ENCODE assay signal across 8 cellular contexts in the genomic region with DNA sequence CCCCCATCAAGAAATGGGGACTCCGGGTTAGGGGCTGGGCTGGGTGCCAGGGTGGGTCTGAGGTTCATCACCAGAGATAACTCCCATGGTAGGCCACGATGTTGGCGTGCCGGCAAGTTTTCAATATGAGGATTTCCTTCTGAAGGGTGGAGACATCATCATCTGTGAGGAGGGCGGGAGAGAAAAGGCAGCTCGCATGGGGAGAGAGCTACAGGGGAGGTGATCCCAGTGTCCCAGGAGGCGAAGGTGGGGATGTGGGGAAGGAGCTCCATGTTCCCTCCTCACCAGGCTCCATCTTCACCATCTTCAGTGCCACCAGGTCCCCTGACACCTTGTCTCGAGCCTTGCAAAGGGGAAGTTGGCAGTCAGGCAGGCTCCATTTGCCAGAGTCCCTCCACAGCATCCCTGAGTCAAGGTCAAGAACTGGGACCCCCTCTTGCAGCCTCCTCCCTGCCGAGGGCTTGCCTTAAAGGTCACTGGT. TPM values are rescaled to one million over a fixed set of nuclear protein-coding genes. Genes with fewer than 3 reads are reported as not detected.
DNase-seq lines count a peak whose midpoint lies in the region; ATAC-seq lines count a peak whose summit lies in the region.

No MANE protein-coding gene starts in this region.

- CTCF ChIA-PET in T-cell (lab: Charles Lee) = interaction anchor here in 1 of 2 donors (0.8 to 1.6 kb wide), 2 partner anchors 17 to 214 kb away, joined by 3 to 6 read pairs; a partner anchor contains a TSS

- H3K27me3 Mint-ChIP-seq in T-cell = no peaks in the 10 kb centered on the region
- H3K27me3 Mint-ChIP-seq in effector memory CD8-positive, alpha-beta T cell = no peaks in the 10 kb centered on the region

- peaks cover 38% of the 10 kb centered on the region for H3K36me3 Mint-ChIP-seq in T-cell
- peaks cover 69% of the 10 kb centered on the region for H3K36me3 Mint-ChIP-seq in effector memory CD8-positive, alpha-beta T cell (ENCODE audit: insufficient read depth)

- peak overlapping the region; percentile 96 to 98 (median 98) for H3K4me3 Mint-ChIP-seq in T-cell
- peak overlapping the region; percentile 100 for H3K4me3 Mint-ChIP-seq in effector memory CD8-positive, alpha-beta T cell

- H3K4me1 Mint-ChIP-seq in T-cell = peaks cover 59 to 65% (median 64%) of the 10 kb centered on the region in 3 donors
- H3K4me1 Mint-ChIP-seq in effector memory CD8-positive, alpha-beta T cell (ENCODE audit: low read depth in 2 of 2) = peaks cover 61 to 68% of the 10 kb centered on the region in 2 donors

- no peaks in the 10 kb centered on the region for H3K9me3 Mint-ChIP-seq in T-cell
- no peaks in the 10 kb centered on the region for H3K9me3 Mint-ChIP-seq in effector memory CD8-positive, alpha-beta T cell

- ATAC-seq in GM19035 (IDR thresholded peaks at IDR 0.05; ENCODE audit: unreplicated experiment) (peak; percentile 1), T-cell (replicated peaks in 1 of 4) (peak in 1 of 4 experiments; percentile 8), HG02981 (IDR thresholded peaks at IDR 0.05; ENCODE audit: unreplicated experiment) (no peak)
- no peak for ATAC-seq in effector memory CD8-positive, alpha-beta T cell (replicated peaks)

- peak in 5 of 34 experiments; percentile 7 to 25 (median 14) for DNase-seq in T-cell
- DNase-seq in effector memory CD8-positive, alpha-beta T cell = no peak
- DNase-seq in stimulated activated CD4-positive, alpha-beta T cell treated with anti-CD3 and anti-CD28 coated beads, Interleukin-4, amount 100 ng/mL, for 1 hour = peak; percentile 18
- no peak for DNase-seq in glomerular visceral epithelial cell (ENCODE audit: extremely low spot score)
- no peak for DNase-seq in NCI-H2081 treated with DMSO at 0.1 percent for 48 hours (lab: John Stamatoyannopoulos, UW)
- DNase-seq in LoVo (ENCODE audit: low spot score) = no peak

- peak overlapping the region; percentile 98 for H3K27ac Mint-ChIP-seq in T-cell
- peak overlapping the region; percentile 96 to 100 for H3K27ac Mint-ChIP-seq in effector memory CD8-positive, alpha-beta T cell

- POLR2A ChIA-PET in T-cell (lab: Charles Lee) = interaction anchor here in 1 of 2 donors (0.6 kb wide), 1 partner anchor 187 kb away, joined by 4 read pairs; no protein-coding TSS in a partner anchor

RNA-seq across cellular contexts. Expression of a gene that starts 0.4 kb away (rescaled TPM):
- total RNA-seq in T-cell = 100 to 1,000 TPM; 243 to 417 (median 329) TPM

RNA-seq across cellular contexts. Expression of a gene that starts 1.7 kb away (rescaled TPM):
- 100 to 1,000 TPM; 317 to 352 (median 319) TPM for total RNA-seq in T-cell

RNA-seq across cellular contexts. Expression of a gene that starts 30.1 kb away (rescaled TPM):
- total RNA-seq in T-cell = 100 to 1,000 TPM in 4 of 5 donors, 10 to 100 TPM in 1; 100.0 to 201 (median 175) TPM
